Comparison of ENCODE assay signal across 21 cellular contexts in the genomic region with DNA sequence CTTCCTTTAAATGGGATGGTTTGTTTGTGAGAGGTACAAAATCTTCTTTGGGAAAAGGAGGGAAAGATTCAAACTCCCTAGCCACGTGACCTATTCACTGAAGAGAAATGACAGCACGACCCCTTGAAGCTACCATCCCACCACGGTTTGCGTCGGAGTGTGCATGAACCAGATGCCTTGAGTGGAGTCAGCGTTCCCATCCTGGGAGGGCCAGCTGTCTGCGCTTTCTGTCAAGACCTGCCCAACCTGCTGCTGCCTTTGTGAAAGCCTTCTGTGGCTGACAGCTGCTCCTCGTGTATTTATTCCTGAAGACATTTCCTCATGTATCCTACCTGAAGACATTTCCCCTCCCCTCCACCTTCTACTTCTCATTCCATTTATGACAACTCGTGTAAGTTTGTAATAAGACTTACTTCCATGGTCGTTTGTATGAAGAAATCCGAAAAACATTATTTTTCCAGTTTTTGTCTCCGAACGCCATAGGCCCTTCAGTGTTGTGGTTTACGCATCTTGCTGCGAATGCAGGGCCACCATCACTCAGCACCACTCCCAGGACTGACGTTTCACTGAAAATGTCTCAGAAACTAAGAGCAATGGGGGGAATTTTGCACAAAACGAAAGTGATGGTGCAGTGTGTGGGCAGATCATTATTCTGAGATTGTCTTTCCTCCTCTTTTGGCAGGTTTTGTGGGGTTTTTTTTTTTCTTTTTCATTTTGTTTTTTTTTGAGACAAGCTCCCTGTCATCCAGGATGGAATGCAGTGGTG. TPM values are rescaled to one million over a fixed set of nuclear protein-coding genes. Genes with fewer than 3 reads are reported as not detected.
DNase-seq lines count a peak whose midpoint lies in the region; ATAC-seq, FAIRE-seq and TF ChIP-seq lines count a peak whose summit lies in the region.
"Had no signal": no experiment of that assay in that cellular context is flagged by ENCODE, and none has a peak within 500 bp of the region (broad histone marks: within the 10 kb centered on the region; RNA-seq: fewer than 3 reads in every experiment).

No MANE protein-coding gene starts in this region.

- peak; percentile 23 to 66 for ATAC-seq in activated T-cell treated with anti-CD3 and anti-CD28 coated beads, Interleukin-2, amount 50 U/mL, for 72 hours (replicated peaks in 1 of 2)
- ATAC-seq in GM19351 (IDR thresholded peaks at IDR 0.05; ENCODE audit: unreplicated experiment) = peak; percentile 86
- ATAC-seq in HepG2 = no peak
- ATAC-seq: gastrocnemius medialis, right cardiac atrium had no signal

- no peak for TF ChIP-seq RAD21 in HepG2 (CRISPR knock-in tag; IDR thresholded peaks at IDR 0.05)

- TF ChIP-seq POLR2A in lower leg skin (IDR thresholded peaks at IDR 0.05) = no peak
- no peak for TF ChIP-seq POLR2A in HepG2 (IDR thresholded peaks at IDR 0.05; ENCODE audit: insufficient read depth in 1 of 2, low read depth in 2 of 2, low read length in 2 of 2)

- H3K4me1 ChIP-seq in HepG2 (ENCODE audit: insufficient read depth, low read length) = no peaks in the 10 kb centered on the region
- H3K4me1 ChIP-seq: gastrocnemius medialis, HAP-1, transverse colon had no signal

- CTCF ChIA-PET in HepG2 (lab: Yijun Ruan, JAX; ENCODE audit: low intra/inter-chr PET ratio, low total read pairs) = no interaction called here

- peak in 1 of 2 donors; percentile 34 for DNase-seq in activated T-cell treated with anti-CD3 and anti-CD28 coated beads, Interleukin-2, amount 50 U/mL, for 72 hours
- DNase-seq in activated T-cell treated with anti-CD3 and anti-CD28 coated beads, Interleukin-2, amount 50 U/mL, for 48 hours = no peak
- DNase-seq in putamen (ENCODE audit: low spot score) = peak; percentile 33
- no peak for DNase-seq in lower leg skin (ENCODE audit: low spot score in 2 of 2)
- DNase-seq in HepG2 (ENCODE audit: low spot score) = no peak
- DNase-seq in HPDE6-E6E7 (ENCODE audit: extremely low spot score) = no peak
- DNase-seq: activated effector memory CD4-positive, alpha-beta T cell treated with Interleukin-2 at 50 U/mL for 16 hours; gastrocnemius medialis; GDM1; NCI-H187; NCI-H774; right cardiac atrium; T-helper 1 cell; transverse colon had no signal

- peak overlapping the region in 1 of 2 donors; percentile 40 for H3K4me3 Mint-ChIP-seq in activated T-cell treated with anti-CD3 and anti-CD28 coated beads, Interleukin-2, amount 50 U/mL, for 72 hours
- H3K4me3 Mint-ChIP-seq in IgD-negative memory B cell = no peak overlapping the region
- H3K4me3 Mint-ChIP-seq: memory B cell, neural crest cell had no signal

- POLR2A ChIA-PET in HepG2 (lab: Yijun Ruan, JAX) = no interaction called here

- TF ChIP-seq CTCF in lower leg skin (IDR thresholded peaks at IDR 0.05) (no peak), HepG2 (CRISPR knock-in tag; IDR thresholded peaks at IDR 0.05) (no peak)

- no peaks in the 10 kb centered on the region for H3K9me3 ChIP-seq in HepG2 (ENCODE audit: low read length)
- H3K9me3 ChIP-seq: gastrocnemius medialis, HAP-1, transverse colon had no signal

- H3K4me3 ChIP-seq in lower leg skin (ENCODE audit: low read depth, poor library complexity, severe bottlenecking) (no peak overlapping the region), HepG2 (replicated peaks in 1 of 3; ENCODE audit: insufficient read depth in 1 of 3, low read depth in 2 of 3, low read length in 3 of 3) (no peak overlapping the region)
- H3K4me3 ChIP-seq: gastrocnemius medialis, HAP-1, transverse colon had no signal

- H3K27ac ChIP-seq in HepG2 (ENCODE audit: extremely low read length, insufficient read depth, low read length) = no peak overlapping the region
- H3K27ac ChIP-seq: gastrocnemius medialis, transverse colon had no signal

- H3K9me3 Mint-ChIP-seq in activated T-cell treated with anti-CD3 and anti-CD28 coated beads, Interleukin-2, amount 50 U/mL, for 72 hours = no peaks in the 10 kb centered on the region
- H3K9me3 Mint-ChIP-seq in IgD-negative memory B cell = no peaks in the 10 kb centered on the region
- H3K9me3 Mint-ChIP-seq: memory B cell, neural crest cell had no signal

- intact Hi-C loops in lower leg skin (cut with DNase I; ENCODE audit: low total_unique reads) = loop anchor here (10.0 kb wide), 1 partner anchor 146 kb away; no protein-coding TSS in a partner anchor
- intact Hi-C loops in HepG2 (cut with micrococcal nuclease; ENCODE audit: unreplicated experiment) = loop anchor here (10.0 kb wide), 1 partner anchor 1126 kb away; no protein-coding TSS in a partner anchor

- FAIRE-seq in HepG2 (lab: Jason Lieb, UNC) = no peak
- FAIRE-seq: astrocyte, colon had no signal

- peaks cover 12% of the 10 kb centered on the region for H3K4me1 Mint-ChIP-seq in activated T-cell treated with anti-CD3 and anti-CD28 coated beads, Interleukin-2, amount 50 U/mL, for 72 hours (ENCODE audit: low read depth)
- no peaks in the 10 kb centered on the region for H3K4me1 Mint-ChIP-seq in IgD-negative memory B cell
- H3K4me1 Mint-ChIP-seq: memory B cell, neural crest cell had no signal

- H2AFZ ChIP-seq in HepG2 (ENCODE audit: low read length) = no peak overlapping the region

- no TSS peak for BruUV-seq in HepG2 (replicated peaks; lab: Mats Ljungman, UMichigan)

- H3K27me3 Mint-ChIP-seq in activated T-cell treated with anti-CD3 and anti-CD28 coated beads, Interleukin-2, amount 50 U/mL, for 72 hours (ENCODE audit: low read depth) = no peaks in the 10 kb centered on the region
- H3K27me3 Mint-ChIP-seq in IgD-negative memory B cell = no peaks in the 10 kb centered on the region
- H3K27me3 Mint-ChIP-seq: memory B cell had no signal

- H4K20me1 ChIP-seq in HepG2 (ENCODE audit: insufficient read depth, low read length) = no peaks in the 10 kb centered on the region

- no peaks in the 10 kb centered on the region for H3K36me3 ChIP-seq in HepG2 (replicated peaks in 1 of 2; ENCODE audit: control insufficient read depth in 1 of 2, insufficient read depth in 2 of 2, low read length in 2 of 2)
- H3K36me3 ChIP-seq: gastrocnemius medialis, HAP-1, transverse colon had no signal

- no peaks in the 10 kb centered on the region; a peak in 1 of 5 replicates for H3K27me3 ChIP-seq in HepG2 (ENCODE audit: control insufficient read depth in 1 of 2, insufficient read depth in 2 of 2, low read length in 2 of 2)
- H3K27me3 ChIP-seq: gastrocnemius medialis, transverse colon had no signal

- no peaks in the 10 kb centered on the region for H3K79me2 ChIP-seq in HepG2 (ENCODE audit: insufficient read depth, low read length)

- no peaks in the 10 kb centered on the region for H3K36me3 Mint-ChIP-seq in activated T-cell treated with anti-CD3 and anti-CD28 coated beads, Interleukin-2, amount 50 U/mL, for 72 hours (ENCODE audit: insufficient read depth in 2 of 2)
- no peaks in the 10 kb centered on the region for H3K36me3 Mint-ChIP-seq in IgD-negative memory B cell
- H3K36me3 Mint-ChIP-seq: memory B cell had no signal

- TF ChIP-seq EP300 in HepG2 (IDR thresholded peaks at IDR 0.05; ENCODE audit: low read depth in 2 of 2, low read length in 2 of 2) = no peak
- TF ChIP-seq EP300 in HepG2 (CRISPR knock-in tag; IDR thresholded peaks at IDR 0.05; ENCODE audit: borderline replicate concordance) = no peak

- no peak overlapping the region for H3K4me2 ChIP-seq in HepG2 (ENCODE audit: low read depth, low read length)

- 63 to 67% methylated on average over 17 of the region's 17 CpGs for WGBS in lower leg skin, 2 donors
- 64% methylated on average over 17 of the region's 17 CpGs for WGBS in HepG2 (ENCODE audit: low lambda C conversion rate)

- in situ Hi-C loops in HepG2 (cut with HindIII; ENCODE audit: extremely low pct_ligation_motif_present, low pct_unique_long_range_greater_than_20kb) = loop anchor here (10.0 to 25.0 kb wide), 2 partner anchors 236 to 1368 kb away; partner anchors contain the start of gene SHQ1

- H3K9ac ChIP-seq in HepG2 (ENCODE audit: insufficient read depth, low read depth, low read length) = no peak overlapping the region

- H3K27ac Mint-ChIP-seq in activated T-cell treated with anti-CD3 and anti-CD28 coated beads, Interleukin-2, amount 50 U/mL, for 72 hours = no peak overlapping the region
- H3K27ac Mint-ChIP-seq in IgD-negative memory B cell = peak overlapping the region in 2 of 3 donors; percentile 19 to 62
- H3K27ac Mint-ChIP-seq: memory B cell had no signal

TF ChIP-seq in HepG2, 621 proteins besides CTCF, POLR2A, EP300 and RAD21 (continues in another document):
- TF ChIP-seq PAF1 (CRISPR knock-in tag; IDR thresholded peaks at IDR 0.05) (no peak), NFYB (CRISPR knock-in tag; IDR thresholded peaks at IDR 0.05) (no peak), PHF5A (CRISPR knock-in tag; IDR thresholded peaks at IDR 0.05; ENCODE audit: low read depth, unreplicated experiment) (no peak)

RNA-seq across cellular contexts. Expression of gene EBLN2, which starts 18.9 kb away (rescaled TPM):
- 1 to 10 TPM; 7.0 to 7.4 TPM for total RNA-seq in activated T-cell treated with anti-CD3 and anti-CD28 coated beads, Interleukin-2, amount 50 U/mL, for 72 hours
- polyA plus RNA-seq in IgD-negative memory B cell (0.80 TPM), HepG2 (2011; rRNA removed) (2.6 and 3.3 TPM in 2 replicates)
- total RNA-seq in lower leg skin (1 to 10 TPM in 3 of 4 donors, under 1 TPM in 1; 0.93 to 3.7 (median 1.5) TPM), HepG2 (2016; rRNA removed; fragmentation: Illumina TruSeq; extraction: Trizol) (1.3 and 8.3 TPM in 2 replicates)
- 3.8 and 3.9 TPM in 2 replicates for total RNA-seq in HepG2 (2016; cell fraction: cytosol; rRNA removed; fragmentation: Illumina TruSeq; extraction: Trizol; ENCODE audit: low read depth)
- 0.92 and 8.0 TPM in 2 replicates for total RNA-seq in HepG2 (2016; cell fraction: insoluble cytoplasmic fraction; rRNA removed; fragmentation: Illumina TruSeq; extraction: Trizol)
- total RNA-seq in HepG2 (2016; cell fraction: membrane; rRNA removed; fragmentation: Illumina TruSeq; extraction: Trizol) = 6.1 and 8.1 TPM in 2 replicates
- total RNA-seq in HepG2 (2016; cell fraction: nucleus; rRNA removed; fragmentation: Illumina TruSeq; extraction: Trizol) = 22.4 and 25.8 TPM in 2 replicates
- polyA plus RNA-seq in HepG2 (2011; cell fraction: cytosol; rRNA removed) = 0.21 and 0.36 TPM in 2 replicates
- polyA plus RNA-seq in HepG2 (2011; cell fraction: nucleus; rRNA removed) = 8.2 and 8.5 TPM in 2 replicates
- 1.7 and 1.9 TPM in 2 replicates for polyA plus RNA-seq in HepG2 (2012)
- not detected in 2 replicates for polyA plus RNA-seq in HepG2 (2016; cell fraction: cytosol; fragmentation: Illumina TruSeq; extraction: Trizol; ENCODE audit: low read depth)
- polyA plus RNA-seq in HepG2 (2016; cell fraction: insoluble cytoplasmic fraction; fragmentation: Illumina TruSeq; extraction: Trizol; ENCODE audit: low read depth) = 0.22 and 0.33 TPM in 2 replicates
- not detected in 2 replicates for polyA plus RNA-seq in HepG2 (2016; cell fraction: membrane; fragmentation: Illumina TruSeq; extraction: Trizol; ENCODE audit: low read depth)
- polyA plus RNA-seq in HepG2 (2016; cell fraction: nucleus; fragmentation: Illumina TruSeq; extraction: Trizol; ENCODE audit: insufficient read depth, low read depth) = 22.5 and 23.0 TPM in 2 replicates
- polyA minus RNA-seq in HepG2 (2011; rRNA and poly(A)+ RNA removed; ENCODE audit: low replicate concordance) = 6.9 and 7.2 TPM in 2 replicates
- polyA minus RNA-seq in HepG2 (2011; cell fraction: cytosol; rRNA and poly(A)+ RNA removed) = 0.99 and 1.4 TPM in 2 replicates
- 46.7 and 49.7 TPM in 2 replicates for polyA minus RNA-seq in HepG2 (2011; cell fraction: nucleus; rRNA and poly(A)+ RNA removed)
